ENCODE assay signal across 8 cellular contexts in the genomic region with DNA sequence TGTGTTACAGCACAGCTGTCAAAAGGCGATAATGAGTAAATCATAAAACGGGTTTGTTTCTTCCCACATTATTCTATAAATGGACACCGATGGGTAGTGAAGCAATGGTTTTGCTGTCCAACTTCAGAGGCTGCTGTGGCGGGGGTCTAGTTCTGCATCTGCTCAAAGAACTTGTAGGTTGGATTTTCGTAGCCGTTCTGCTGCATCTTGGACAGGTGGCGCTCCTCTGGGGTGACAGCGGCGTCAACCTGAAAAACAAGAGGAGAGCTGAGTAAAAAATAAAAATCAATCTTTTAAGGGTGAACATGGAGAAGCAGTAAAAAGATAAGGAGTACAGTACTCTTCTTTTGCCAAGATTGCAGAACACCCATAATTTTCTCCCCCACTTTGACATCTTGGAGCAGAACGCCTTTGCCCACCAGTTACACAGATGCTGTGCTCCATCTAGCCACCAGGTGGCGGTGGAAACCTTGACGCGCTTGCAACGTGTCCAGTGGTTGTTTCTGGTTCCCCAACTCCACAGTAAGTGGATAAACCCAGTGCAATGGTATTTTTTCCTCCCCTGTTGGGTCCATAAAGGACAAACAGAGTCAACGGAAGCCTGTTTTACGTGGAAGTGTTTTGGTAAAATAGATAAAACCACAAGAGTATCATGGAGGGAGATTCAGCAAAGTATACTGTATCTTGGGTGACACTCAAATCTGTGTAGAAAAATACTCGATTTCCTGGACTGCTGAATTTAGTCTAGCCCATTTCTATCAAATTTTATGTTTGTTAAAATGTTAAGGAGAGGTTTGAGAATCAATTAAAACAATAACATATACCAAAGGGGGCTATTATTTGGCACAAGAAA.
A peak's percentile ranks its signal among the peaks of the same experiment; 100 is the strongest.
DNase-seq lines count a peak whose midpoint lies in the region; ATAC-seq lines count a peak whose summit lies in the region.

No MANE protein-coding gene starts in this region.

- H4K5ac ChIP-seq in mesendoderm (ENCODE audit: low read length): no peak overlapping the region

- H3K4me1 Mint-ChIP-seq in CD4-positive, CD25-positive, alpha-beta regulatory T cell: peaks cover 0 to 3% (median 0%) of the 10 kb centered on the region in 4 donors

- no peaks in the 10 kb centered on the region for H3K36me3 ChIP-seq in CD4-positive, CD25-positive, alpha-beta regulatory T cell (ENCODE audit: control insufficient read depth, insufficient read depth, low read length)
- H3K36me3 ChIP-seq in mesendoderm (ENCODE audit: control insufficient read depth, insufficient read depth, low read length): peaks cover 7% of the 10 kb centered on the region

- peaks cover 0 to under 1% (median 0%) of the 10 kb centered on the region in 7 donors for H3K9me3 Mint-ChIP-seq in CD4-positive, CD25-positive, alpha-beta regulatory T cell

- no peak overlapping the region for H2BK5ac ChIP-seq in mesendoderm (ENCODE audit: low read length)

- H3K79me1 ChIP-seq in mesendoderm (ENCODE audit: low read length): peaks cover 3% of the 10 kb centered on the region

- no peaks in the 10 kb centered on the region for H3K79me2 ChIP-seq in mesendoderm (ENCODE audit: control insufficient read depth, insufficient read depth, low read length)

- WGBS in mesendoderm (ENCODE audit: extremely low coverage, insufficient coverage, low lambda C conversion rate): no CpG with 5 or more reads among the region's 17 CpGs

- no peak overlapping the region for H3K27ac Mint-ChIP-seq in CD4-positive, CD25-positive, alpha-beta regulatory T cell

- no peaks in the 10 kb centered on the region for H3K27me3 ChIP-seq in CD4-positive, CD25-positive, alpha-beta regulatory T cell (ENCODE audit: control insufficient read depth, insufficient read depth, low read length)
- H3K27me3 ChIP-seq in mesendoderm (ENCODE audit: insufficient read depth, low read length, poor library complexity): no peaks in the 10 kb centered on the region

- no peak overlapping the region for H3K4me2 ChIP-seq in mesendoderm (ENCODE audit: low read length)

- H3K18ac ChIP-seq in mesendoderm (ENCODE audit: low read length): no peak overlapping the region

- no peaks in the 10 kb centered on the region for H3K27me3 Mint-ChIP-seq in CD4-positive, CD25-positive, alpha-beta regulatory T cell

- no peak overlapping the region for H3K23ac ChIP-seq in mesendoderm (ENCODE audit: low read length)

- peak; percentile 22 to 62 (median 54) for DNase-seq in CD4-positive, CD25-positive, alpha-beta regulatory T cell
- peak; percentile 68 for DNase-seq in NCI-H69 (lab: John Stamatoyannopoulos, UW)
- peak; percentile 46 to 49 for DNase-seq in activated CD4-positive, alpha-beta T cell treated with anti-CD3 and anti-CD28 coated beads, Interleukin-2, amount 50 U/mL, for 4 hours
- peak; percentile 47 for DNase-seq in effector CD4-positive, alpha-beta T cell
- DNase-seq in mesendoderm: peak; percentile 69
- DNase-seq in stimulated activated CD8-positive, alpha-beta memory T cell treated with anti-CD3 and anti-CD28 coated beads, Interleukin-4, amount 100 ng/mL, for 48 hours: peak; percentile 74

- H3K9ac ChIP-seq in mesendoderm (ENCODE audit: low read length): no peak overlapping the region

- H2AK5ac ChIP-seq in mesendoderm (ENCODE audit: low read length): no peak overlapping the region

- H3K4me3 ChIP-seq in CD4-positive, CD25-positive, alpha-beta regulatory T cell (ENCODE audit: low read depth, low read length): no peak overlapping the region
- no peak overlapping the region for H3K4me3 ChIP-seq in mesendoderm (ENCODE audit: low read length)

- H2BK15ac ChIP-seq in mesendoderm (replicated peaks; ENCODE audit: low read depth): no peak overlapping the region

- no peaks in the 10 kb centered on the region for H3K36me3 Mint-ChIP-seq in CD4-positive, CD25-positive, alpha-beta regulatory T cell

- no peak overlapping the region for H3K4ac ChIP-seq in mesendoderm (ENCODE audit: low read depth, low read length)

- no peaks in the 10 kb centered on the region for H3K4me1 ChIP-seq in CD4-positive, CD25-positive, alpha-beta regulatory T cell (ENCODE audit: control insufficient read depth, insufficient read depth, low read length, poor library complexity, severe bottlenecking)
- no peaks in the 10 kb centered on the region for H3K4me1 ChIP-seq in mesendoderm (ENCODE audit: control insufficient read depth, low read depth, low read length)

- ATAC-seq in CD4-positive, CD25-positive, alpha-beta regulatory T cell (ENCODE audit: low read depth in 2 of 2): peak; percentile 50 to 72
- ATAC-seq in GM19035 (IDR thresholded peaks at IDR 0.05; ENCODE audit: unreplicated experiment) (peak; percentile 93), HG03139 (IDR thresholded peaks at IDR 0.05; ENCODE audit: unreplicated experiment) (peak; percentile 91)

- no peak overlapping the region for H3K4me3 Mint-ChIP-seq in CD4-positive, CD25-positive, alpha-beta regulatory T cell

- no peak overlapping the region for H4K8ac ChIP-seq in mesendoderm (ENCODE audit: low read depth, low read length)

- no peak overlapping the region for H2BK120ac ChIP-seq in mesendoderm (ENCODE audit: low read depth, low read length)

- no peak overlapping the region for H3K27ac ChIP-seq in CD4-positive, CD25-positive, alpha-beta regulatory T cell (ENCODE audit: insufficient read depth, low read length, poor library complexity, severe bottlenecking)
- no peak overlapping the region for H3K27ac ChIP-seq in mesendoderm (ENCODE audit: low read depth, low read length)

- no peak overlapping the region for H3K56ac ChIP-seq in mesendoderm (ENCODE audit: low read length)

- no peaks in the 10 kb centered on the region for H3K9me3 ChIP-seq in CD4-positive, CD25-positive, alpha-beta regulatory T cell (ENCODE audit: control insufficient read depth in 2 of 2, low read length in 2 of 2)
